ENCODE assay signal across 9 cellular contexts in genomic region chr12:1591543-1591942, GRCh38. TPM values are rescaled to one million over a fixed set of nuclear protein-coding genes. Genes with fewer than 3 reads are reported as not detected.
A peak's percentile ranks its signal among the peaks of the same experiment; 100 is the strongest.
DNase-seq lines count a peak whose midpoint lies in the region; FAIRE-seq and TF ChIP-seq lines count a peak whose summit lies in the region.
"Had no signal": no experiment of that assay in that cellular context is flagged by ENCODE, and none has a peak within 500 bp of the region (broad histone marks: within the 10 kb centered on the region; RNA-seq: fewer than 3 reads in every experiment).

No MANE protein-coding gene starts in this region.

- no peak for FAIRE-seq in endothelial cell of umbilical vein (lab: Jason Lieb, UNC)

- TF ChIP-seq CTCF in GM12864 (IDR thresholded peaks at IDR 0.05; ENCODE audit: low read depth, low read length, missing control alignments) (no peak), endothelial cell of umbilical vein (IDR thresholded peaks at IDR 0.05; ENCODE audit: extremely low read depth in 1 of 2, insufficient read depth in 1 of 2, low read depth in 1 of 2, low read length in 2 of 2) (no peak), progenitor cell of endocrine pancreas (IDR thresholded peaks at IDR 0.05; ENCODE audit: unreplicated experiment) (no peak)

- peaks cover 40% of the 10 kb centered on the region for H3K4me1 ChIP-seq in endothelial cell of umbilical vein (ENCODE audit: control insufficient read depth, extremely low read depth, insufficient read depth, low read length)

- no peak overlapping the region for H2AFZ ChIP-seq in endothelial cell of umbilical vein (ENCODE audit: low read depth, low read length)

- no peaks in the 10 kb centered on the region for H3K9me3 ChIP-seq in endothelial cell of umbilical vein (replicated peaks; ENCODE audit: control insufficient read depth, insufficient read depth, low read length)
- H3K9me3 ChIP-seq: neutrophil had no signal

- intact Hi-C loops in endothelial cell of umbilical vein (cut with micrococcal nuclease): no loop called here

- POLR2A ChIA-PET in endothelial cell of umbilical vein (lab: Charles Lee): no interaction called here

- H3K9me3 Mint-ChIP-seq in progenitor cell of endocrine pancreas (ENCODE audit: low read depth): no peaks in the 10 kb centered on the region

- peak overlapping the region; percentile 82 for H3K4me3 Mint-ChIP-seq in progenitor cell of endocrine pancreas (ENCODE audit: low read depth)

- H3K4me1 Mint-ChIP-seq in progenitor cell of endocrine pancreas (ENCODE audit: low read depth): peaks cover 56% of the 10 kb centered on the region

- H3K4me3 ChIP-seq in GM12864 (ENCODE audit: low read depth, low read length) (peak overlapping the region; percentile 51; the same call in 1 of the 2 replicates), endothelial cell of umbilical vein (replicated peaks in 1 of 3; ENCODE audit: insufficient read depth in 1 of 3, low read depth in 1 of 3, low read length in 3 of 3) (peak overlapping the region; percentile 4 to 54 (median 13))

- H3K9ac ChIP-seq in endothelial cell of umbilical vein (replicated peaks; ENCODE audit: extremely low read depth, insufficient read depth, low read length): peak overlapping the region; percentile 8

- dilution Hi-C loops in endothelial cell of umbilical vein (cut with MboI; ENCODE audit: extremely low pct_ligation_motif_present, low sequenced_read_pairs): no loop called here

- H3K79me2 ChIP-seq in endothelial cell of umbilical vein (ENCODE audit: control insufficient read depth, insufficient read depth, low read length): peaks cover 17% of the 10 kb centered on the region

- no peak overlapping the region for H3K27ac ChIP-seq in endothelial cell of umbilical vein (ENCODE audit: insufficient read depth, low read depth, low read length)
- H3K27ac ChIP-seq: neutrophil had no signal

- CTCF ChIA-PET in endothelial cell of umbilical vein (lab: Charles Lee): interaction anchor here (1.1 to 5.6 kb wide), 4 partner anchors 8 to 474 kb away, joined by 4 to 41 read pairs (median 29); no protein-coding TSS in a partner anchor

- H3K27me3 ChIP-seq in endothelial cell of umbilical vein (ENCODE audit: control insufficient read depth in 2 of 2, insufficient read depth in 2 of 2, low read length in 2 of 2): no peaks in the 10 kb centered on the region
- H3K27me3 ChIP-seq: neutrophil had no signal

- peaks cover 2% of the 10 kb centered on the region for H4K20me1 ChIP-seq in endothelial cell of umbilical vein (replicated peaks; ENCODE audit: control insufficient read depth, extremely low read depth, insufficient read depth, low read length)

- DNase-seq in GM12864 (ENCODE audit: low read depth) (no peak), RPMI7951 (ENCODE audit: low read depth) (peak; percentile 79), endothelial cell of umbilical vein (ENCODE audit: low read depth, low spot score) (no peak), progenitor cell of endocrine pancreas (ENCODE audit: low spot score, unreplicated experiment) (no peak), KG1 (lab: John Stamatoyannopoulos, UW) (no peak), NCI-H1092 (lab: John Stamatoyannopoulos, UW) (no peak), amniotic stem cell (lab: John Stamatoyannopoulos, UW) (no peak)
- DNase-seq in stimulated activated CD4-positive, alpha-beta T cell treated with anti-CD3 and anti-CD28 coated beads, Interleukin-1b, Interleukin-23, amount 100 ng/mL, for 48 hours: no peak

- H3K36me3 Mint-ChIP-seq in progenitor cell of endocrine pancreas (ENCODE audit: insufficient read depth): peaks cover 5% of the 10 kb centered on the region

- no peaks in the 10 kb centered on the region for H3K27me3 Mint-ChIP-seq in progenitor cell of endocrine pancreas

- no peak overlapping the region for H3K27ac Mint-ChIP-seq in progenitor cell of endocrine pancreas

- peak overlapping the region; percentile 79 for H3K4me2 ChIP-seq in endothelial cell of umbilical vein (ENCODE audit: insufficient read depth, low read length)

- TSS peak; percentile 48 for BruUV-seq in endothelial cell of umbilical vein (replicated peaks; lab: Mats Ljungman, UMichigan)

- H3K9me1 ChIP-seq in endothelial cell of umbilical vein (replicated peaks; ENCODE audit: control insufficient read depth, extremely low read depth, insufficient read depth, low read length): no peaks in the 10 kb centered on the region

- H3K36me3 ChIP-seq in endothelial cell of umbilical vein (ENCODE audit: control insufficient read depth in 2 of 2, extremely low read depth in 1 of 2, insufficient read depth in 2 of 2, low read length in 2 of 2): no peaks in the 10 kb centered on the region
- H3K36me3 ChIP-seq: neutrophil had no signal

- no peak for TF ChIP-seq POLR2A in endothelial cell of umbilical vein (IDR thresholded peaks at IDR 0.05; ENCODE audit: low read depth, low read length)

TF ChIP-seq in endothelial cell of umbilical vein, 7 proteins besides CTCF, POLR2A, EP300 and RAD21:
- no peak for TF ChIP-seq POLR2AphosphoS5 (IDR thresholded peaks at IDR 0.05; ENCODE audit: insufficient read depth, low read depth, low read length)
- no peak for TF ChIP-seq EZH2 (IDR thresholded peaks at IDR 0.05; ENCODE audit: borderline replicate concordance, low read depth, low read length, severe bottlenecking)
- TF ChIP-seq MYC (IDR thresholded peaks at IDR 0.05; ENCODE audit: low read depth, low read length): no peak
- no peak for TF ChIP-seq GATA2 (IDR thresholded peaks at IDR 0.05; ENCODE audit: insufficient read depth, insufficient read length, low read depth, low read length)
- no peak for TF ChIP-seq FOS (IDR thresholded peaks at IDR 0.05; ENCODE audit: borderline replicate concordance, insufficient read depth, low read length)
- no peak for TF ChIP-seq JUN (IDR thresholded peaks at IDR 0.05; ENCODE audit: borderline replicate concordance, insufficient read depth, insufficient read length, low read depth)
- no peak for TF ChIP-seq MAX (IDR thresholded peaks at IDR 0.05; ENCODE audit: insufficient read depth, insufficient read length)

RNA-seq across cellular contexts. Expression of gene FBXL14, which starts 2.8 kb away (rescaled TPM):
- total RNA-seq in RPMI7951 (2014; rRNA removed; shearing (Covaris generic)): 4.0 and 5.6 TPM in 2 replicates
- total RNA-seq in endothelial cell of umbilical vein (10.2 and 11.3 TPM in 2 replicates), progenitor cell of endocrine pancreas (33.9 and 37.7 TPM in 2 replicates)
- 15.7 and 16.8 TPM in 2 replicates for polyA plus RNA-seq in endothelial cell of umbilical vein
- polyA plus RNA-seq in endothelial cell of umbilical vein (2011; cell fraction: cytosol; rRNA removed): 8.2 and 10.6 TPM in 2 replicates
- 3.0 and 4.9 TPM in 2 replicates for polyA plus RNA-seq in endothelial cell of umbilical vein (2011; cell fraction: nucleus; rRNA removed)
- 4.8 and 4.9 TPM in 2 replicates for polyA plus RNA-seq in endothelial cell of umbilical vein (2012)
- 12.4 and 13.3 TPM in 2 replicates for polyA minus RNA-seq in endothelial cell of umbilical vein
- polyA minus RNA-seq in endothelial cell of umbilical vein (2011; cell fraction: cytosol; rRNA and poly(A)+ RNA removed): 12.1 TPM
- 4.7 and 5.1 TPM in 2 replicates for polyA minus RNA-seq in endothelial cell of umbilical vein (2011; cell fraction: nucleus; rRNA and poly(A)+ RNA removed)

RNA-seq across cellular contexts. Expression of gene WNT5B, which starts 37.5 kb away (rescaled TPM):
- total RNA-seq in RPMI7951 (2014; rRNA removed; shearing (Covaris generic)): 42.9 and 57.9 TPM in 2 replicates
- not detected in 2 replicates for total RNA-seq in endothelial cell of umbilical vein
- 0.18 TPM in 1 of 2 replicates, not detected in the other for polyA plus RNA-seq in endothelial cell of umbilical vein
- 0.04 TPM in 1 of 2 replicates, not detected in the other for polyA plus RNA-seq in endothelial cell of umbilical vein (2011; cell fraction: cytosol; rRNA removed)
- polyA plus RNA-seq in endothelial cell of umbilical vein (2011; cell fraction: nucleus; rRNA removed): 0.07 TPM in 1 of 2 replicates, not detected in the other
- not detected in 2 replicates for polyA plus RNA-seq in endothelial cell of umbilical vein (2012)
- 0.19 TPM in 1 of 2 replicates, not detected in the other for polyA minus RNA-seq in endothelial cell of umbilical vein
- polyA minus RNA-seq in endothelial cell of umbilical vein (2011; cell fraction: cytosol; rRNA and poly(A)+ RNA removed): not detected
- polyA minus RNA-seq in endothelial cell of umbilical vein (2011; cell fraction: nucleus; rRNA and poly(A)+ RNA removed): not detected in 2 replicates
- total RNA-seq in progenitor cell of endocrine pancreas: 8.9 and 10.1 TPM in 2 replicates
